Comparison of ENCODE assay signal across 23 cellular contexts in genomic region chr2:381919-382833, GRCh38.
"Had no signal": no experiment of that assay in that cellular context is flagged by ENCODE, and none has a peak within 500 bp of the region (broad histone marks: within the 10 kb centered on the region; RNA-seq: fewer than 3 reads in every experiment).

No MANE protein-coding gene starts in this region.

- H3K4me1 Mint-ChIP-seq: activated naive CD4-positive, alpha-beta T cell treated with anti-CD3 and anti-CD28 coated beads, Interleukin-2, amount 50 U/mL, for 24 hours had no signal

- H3K4me1 ChIP-seq: ascending aorta, body of pancreas, Peyer's patch, SJCRH30 had no signal

- H3K27ac Mint-ChIP-seq: activated CD8-positive, alpha-beta T cell treated with anti-CD3 and anti-CD28 coated beads for 36 hours; activated naive CD4-positive, alpha-beta T cell treated with anti-CD3 and anti-CD28 coated beads, Interleukin-2, amount 50 U/mL, for 24 hours; activated T-cell treated with anti-CD3 and anti-CD28 coated beads, Interleukin-2, amount 50 U/mL, for 72 hours had no signal

- H3K4me3 ChIP-seq: body of pancreas, K562, Peyer's patch, SJCRH30 had no signal

- ATAC-seq: activated CD8-positive, alpha-beta T cell treated with anti-CD3 and anti-CD28 coated beads for 36 hours; activated T-cell treated with anti-CD3 and anti-CD28 coated beads, Interleukin-2, amount 50 U/mL, for 72 hours had no signal

- H3K27me3 ChIP-seq: ascending aorta, body of pancreas, Peyer's patch had no signal

- H3K9ac ChIP-seq: SK-N-SH had no signal

- H3K27ac ChIP-seq: ascending aorta, body of pancreas, Peyer's patch, SJCRH30, VCaP had no signal

- DNase-seq: activated CD4-positive, alpha-beta T cell treated with anti-CD3 and anti-CD28 coated beads for 4 hours; activated CD8-positive, alpha-beta memory T cell treated with anti-CD3 and anti-CD28 coated beads, Interleukin-2, amount 50 U/mL, for 4 hours; activated CD8-positive, alpha-beta T cell treated with anti-CD3 and anti-CD28 coated beads for 36 hours; activated naive CD4-positive, alpha-beta T cell; activated T-cell treated with anti-CD3 and anti-CD28 coated beads, Interleukin-2, amount 50 U/mL, for 72 hours; Karpas-422; MM.1S; NCI-H1105; NCI-H1436; NCI-H1694 treated with DMSO at 0.1 percent for 48 hours; NCI-H2029 treated with DMSO at 0.1 percent for 48 hours; NCI-H446; NCI-H524; Peyer's patch; Right ventricle myocardium superior; SJCRH30; T-helper 1 cell had no signal

- H3K27me3 Mint-ChIP-seq: activated naive CD4-positive, alpha-beta T cell treated with anti-CD3 and anti-CD28 coated beads, Interleukin-2, amount 50 U/mL, for 24 hours had no signal

- H3K4me3 Mint-ChIP-seq: activated CD8-positive, alpha-beta T cell treated with anti-CD3 and anti-CD28 coated beads for 36 hours; activated naive CD4-positive, alpha-beta T cell treated with anti-CD3 and anti-CD28 coated beads, Interleukin-2, amount 50 U/mL, for 24 hours; activated T-cell treated with anti-CD3 and anti-CD28 coated beads, Interleukin-2, amount 50 U/mL, for 72 hours had no signal

- H3K36me3 ChIP-seq: ascending aorta, Peyer's patch, SJCRH30 had no signal

- H3K9me3 ChIP-seq: body of pancreas, Peyer's patch, SJCRH30, SK-N-SH had no signal
